13 cellular contexts compared by ENCODE assay signal in the genomic region with DNA sequence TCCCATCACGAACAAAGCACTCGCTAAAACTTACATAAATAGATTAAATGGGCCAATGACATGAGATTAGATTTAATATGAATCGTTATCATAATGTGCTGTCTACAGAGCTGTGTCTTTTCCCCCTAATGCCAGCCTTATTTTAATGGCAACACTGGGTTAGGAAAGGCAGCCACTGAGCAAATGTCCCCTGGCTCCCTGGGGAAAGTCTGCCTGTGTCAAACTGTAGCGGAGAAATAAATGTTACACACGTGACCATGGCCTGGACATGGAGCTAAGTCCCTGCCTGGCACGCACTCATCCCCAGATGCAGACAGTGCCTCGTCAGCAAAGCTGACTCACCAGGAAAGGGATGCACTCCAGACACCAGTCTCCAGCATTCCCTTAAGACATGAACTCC.
DNase-seq lines count a peak whose midpoint lies in the region; ATAC-seq, FAIRE-seq and TF ChIP-seq lines count a peak whose summit lies in the region.
"Had no signal": no experiment of that assay in that cellular context is flagged by ENCODE, and none has a peak within 500 bp of the region (broad histone marks: within the 10 kb centered on the region; RNA-seq: fewer than 3 reads in every experiment).

No MANE protein-coding gene starts in this region.

- TF ChIP-seq POLR2A in upper lobe of left lung (IDR thresholded peaks at IDR 0.05) = no peak

- H3K9me3 Mint-ChIP-seq in glutamatergic neuron (ENCODE audit: unreplicated experiment) (peaks cover 6% of the 10 kb centered on the region), neural progenitor cell (peaks cover 7% of the 10 kb centered on the region)

- H3K79me2 ChIP-seq in neural progenitor cell (ENCODE audit: low read depth) = no peaks in the 10 kb centered on the region

- ATAC-seq in upper lobe of left lung (ENCODE audit: low FRiP score in 2 of 2) = no peak
- ATAC-seq: stimulated activated naive CD8-positive, alpha-beta T cell treated with anti-CD3 and anti-CD28 coated beads, Interleukin-15, Interleukin-2, amounts not matched to agents 100 U/mL and 50 U/mL, for 24 hours had no signal

- no peak for FAIRE-seq in D721Med (lab: Jason Lieb, UNC)

- TF ChIP-seq EP300 in upper lobe of left lung (IDR thresholded peaks at IDR 0.05) = no peak

- H3K4me1 Mint-ChIP-seq in glutamatergic neuron (ENCODE audit: low read depth, unreplicated experiment) (peaks cover 4% of the 10 kb centered on the region), neural progenitor cell (peaks cover 13% of the 10 kb centered on the region)

- H3K27me3 ChIP-seq in upper lobe of left lung = no peaks in the 10 kb centered on the region
- peaks cover 17% of the 10 kb centered on the region for H3K27me3 ChIP-seq in neural progenitor cell

- H3K9ac ChIP-seq in neural progenitor cell = no peak overlapping the region

- H3K9me3 ChIP-seq in upper lobe of left lung (peaks cover 0 to 3% (median 0%) of the 10 kb centered on the region in 4 donors), neural progenitor cell (ENCODE audit: low read depth) (no peaks in the 10 kb centered on the region)
- H3K9me3 ChIP-seq: HAP-1 had no signal

- H3K36me3 ChIP-seq in upper lobe of left lung (no peaks in the 10 kb centered on the region), neural progenitor cell (no peaks in the 10 kb centered on the region)
- H3K36me3 ChIP-seq: esophagus squamous epithelium, HAP-1, left ventricle myocardium inferior had no signal

- peaks cover 4% of the 10 kb centered on the region for H3K27me3 Mint-ChIP-seq in glutamatergic neuron (ENCODE audit: unreplicated experiment)
- peaks cover 16% of the 10 kb centered on the region for H3K27me3 Mint-ChIP-seq in neural progenitor cell (ENCODE audit: insufficient read depth, low read depth)

- H3K27ac ChIP-seq in upper lobe of left lung (no peak overlapping the region), neural progenitor cell (no peak overlapping the region)
- H3K27ac ChIP-seq: esophagus squamous epithelium, left ventricle myocardium inferior had no signal

- 85 to 90% methylated on average over 7 of the region's 7 CpGs for WGBS in upper lobe of left lung, 2 donors

- H3K4me2 ChIP-seq in neural progenitor cell = no peak overlapping the region

- no peak overlapping the region for H2AFZ ChIP-seq in neural progenitor cell (replicated peaks)

- H3F3A ChIP-seq in neural progenitor cell (ENCODE audit: low read depth) = no peaks in the 10 kb centered on the region

- H3K36me3 Mint-ChIP-seq in glutamatergic neuron (ENCODE audit: unreplicated experiment) = peaks cover 12% of the 10 kb centered on the region
- no peaks in the 10 kb centered on the region for H3K36me3 Mint-ChIP-seq in neural progenitor cell

- H3K27ac Mint-ChIP-seq in glutamatergic neuron (ENCODE audit: unreplicated experiment) = no peak overlapping the region
- H3K27ac Mint-ChIP-seq in neural progenitor cell = no peak overlapping the region

- no peaks in the 10 kb centered on the region for H4K20me1 ChIP-seq in neural progenitor cell (ENCODE audit: low read depth)

- no peak overlapping the region for H3K4me3 Mint-ChIP-seq in glutamatergic neuron (ENCODE audit: unreplicated experiment)
- no peak overlapping the region for H3K4me3 Mint-ChIP-seq in neural progenitor cell

- no peak for TF ChIP-seq CTCF in glutamatergic neuron (IDR thresholded peaks at IDR 0.05; ENCODE audit: partially characterized antibody, unreplicated experiment)
- TF ChIP-seq CTCF in upper lobe of left lung (IDR thresholded peaks at IDR 0.05) = no peak
- TF ChIP-seq CTCF in neural progenitor cell (IDR thresholded peaks at IDR 0.05) = no peak
- TF ChIP-seq CTCF in D721Med (IDR thresholded peaks at IDR 0.05; ENCODE audit: insufficient read depth, missing control alignments) = no peak

- peak; percentile 66 for DNase-seq in NCI-H345 (lab: John Stamatoyannopoulos, UW)
- no peak for DNase-seq in NCI-H345 treated with DMSO at 0.1 percent for 48 hours (lab: John Stamatoyannopoulos, UW; ENCODE audit: unreplicated experiment)
- peak; percentile 79 to 85 for DNase-seq in SHP77 (lab: John Stamatoyannopoulos, UW)
- DNase-seq in glutamatergic neuron = peak; percentile 20
- DNase-seq in superior temporal gyrus (ENCODE audit: extremely low spot score) = peak; percentile 68
- DNase-seq in upper lobe of left lung = no peak
- no peak for DNase-seq in neural progenitor cell (ENCODE audit: low spot score)
- DNase-seq in D721Med (ENCODE audit: insufficient read length, low spot score) = no peak
- DNase-seq: esophagus squamous epithelium; left ventricle myocardium inferior; stimulated activated CD4-positive, alpha-beta T cell treated with anti-CD3 and anti-CD28 coated beads, Interleukin-2, amount 100 ng/mL, for 24 hours; stimulated activated naive CD8-positive, alpha-beta T cell treated with anti-CD3 and anti-CD28 coated beads, Interleukin-15, Interleukin-2, amounts not matched to agents 100 U/mL and 50 U/mL, for 24 hours had no signal

- H3K4me1 ChIP-seq in upper lobe of left lung = peaks cover 0 to 6% (median 1%) of the 10 kb centered on the region in 4 donors
- H3K4me1 ChIP-seq in neural progenitor cell = no peaks in the 10 kb centered on the region
- H3K4me1 ChIP-seq: HAP-1 had no signal

- H3K4me3 ChIP-seq in upper lobe of left lung = no peak overlapping the region
- H3K4me3 ChIP-seq in neural progenitor cell = no peak overlapping the region
- H3K4me3 ChIP-seq: esophagus squamous epithelium, HAP-1, left ventricle myocardium inferior had no signal

Comparison
In these comparisons a context has a peak if more than half of its experiments do, and no peak if none do; other contexts are left out.
1. DNase-seq: peak in NCI-H345 (single experiment), SHP77 (2 of 2), glutamatergic neuron (single experiment) and superior temporal gyrus (single experiment); none in NCI-H345 treated with DMSO at 0.1 percent for 48 hours (single experiment), upper lobe of left lung (0 of 2), neural progenitor cell (single experiment) and D721Med (single experiment).